Comparison of ENCODE assay signal across 24 cellular contexts in genomic region chr4:42453612-42454011, GRCh38. TPM values are rescaled to one million over a fixed set of nuclear protein-coding genes. Genes with fewer than 3 reads are reported as not detected.
DNase-seq lines count a peak whose midpoint lies in the region; ATAC-seq, FAIRE-seq and TF ChIP-seq lines count a peak whose summit lies in the region.
"Had no signal": no experiment of that assay in that cellular context is flagged by ENCODE, and none has a peak within 500 bp of the region (broad histone marks: within the 10 kb centered on the region; RNA-seq: fewer than 3 reads in every experiment).

No MANE protein-coding gene starts in this region.

- no peak for FAIRE-seq in small intestine (lab: Jason Lieb, UNC)

- no peaks in the 10 kb centered on the region for H3K79me2 ChIP-seq in GM23338 (replicated peaks; ENCODE audit: insufficient read depth)

- H3K27me3 ChIP-seq in GM23338 (ENCODE audit: insufficient read depth) (no peaks in the 10 kb centered on the region), small intestine (ENCODE audit: control insufficient read depth in 2 of 2, insufficient read depth in 2 of 2, low read length in 2 of 2) (no peaks in the 10 kb centered on the region)
- H3K27me3 ChIP-seq: BE2C, cardiac muscle cell, sigmoid colon had no signal

- H4K20me1 ChIP-seq in GM23338 (replicated peaks; ENCODE audit: insufficient read depth): no peaks in the 10 kb centered on the region

- H3K4me1 ChIP-seq in GM23338 (ENCODE audit: insufficient read depth): peaks cover 35% of the 10 kb centered on the region
- H3K4me1 ChIP-seq in small intestine (ENCODE audit: control insufficient read depth in 2 of 2, insufficient read depth in 1 of 2, low read depth in 1 of 2, low read length in 1 of 2): peaks cover 0 to 2% of the 10 kb centered on the region in 2 donors
- H3K4me1 ChIP-seq: BE2C, sigmoid colon had no signal

- ATAC-seq in GM19324 (IDR thresholded peaks at IDR 0.05; ENCODE audit: low FRiP score, unreplicated experiment) (peak; percentile 68), GM23338 (no peak), HG03342 (IDR thresholded peaks at IDR 0.05; ENCODE audit: unreplicated experiment) (peak; percentile 52), left ventricle myocardium superior (no peak), GM19467 (IDR thresholded peaks at IDR 0.05; ENCODE audit: unreplicated experiment) (no peak)

- DNase-seq in GM23338 (ENCODE audit: low spot score): no peak
- DNase-seq in left ventricle myocardium superior: no peak
- DNase-seq in NCI-H526 (lab: John Stamatoyannopoulos, UW): no peak
- no peak for DNase-seq in small intestine
- DNase-seq: activated CD4-positive, alpha-beta memory T cell treated with anti-CD3 and anti-CD28 coated beads for 36 hours; activated T-cell treated with anti-CD3 and anti-CD28 coated beads, Interleukin-2, amount 50 U/mL, for 48 hours; BE2C; effector CD8-positive, alpha-beta T cell; H7; hippocampal formation; IMR-90; mucosa of descending colon; NCI-H2029; NCI-H82; nucleus accumbens; sigmoid colon; stimulated activated CD4-positive, alpha-beta T cell treated with anti-CD3 and anti-CD28 coated beads, Interleukin-2, amount 100 ng/mL, for 48 hours; SW 1271 had no signal

- H3K36me3 Mint-ChIP-seq in GM23338 (ENCODE audit: low read depth): peaks cover 4% of the 10 kb centered on the region; the same call in 2 of the 3 replicates

- intact Hi-C loops in left ventricle myocardium superior (cut with micrococcal nuclease): no loop called here

- no peaks in the 10 kb centered on the region for H3K9me3 ChIP-seq in small intestine (ENCODE audit: control insufficient read depth, low read depth)
- H3K9me3 ChIP-seq: BE2C, mucosa of descending colon, sigmoid colon had no signal

- 0 out of 2 replicates have a peak overlapping the region, but pooled peaks have one; percentile 29 for H3K4me2 ChIP-seq in GM23338

- 84 to 97% (median 89%) methylated on average over 1 of the region's 1 CpG for WGBS in small intestine, 3 donors

- no peaks in the 10 kb centered on the region for H3K27me3 Mint-ChIP-seq in GM23338 (ENCODE audit: insufficient read depth, low read depth, poor library complexity)
- H3K27me3 Mint-ChIP-seq: activated CD4-positive, alpha-beta memory T cell treated with anti-CD3 and anti-CD28 coated beads for 36 hours had no signal

- no peaks in the 10 kb centered on the region for H3K9me2 ChIP-seq in GM23338 (ENCODE audit: insufficient read depth)

- no peak overlapping the region for H3K4me3 Mint-ChIP-seq in GM23338
- H3K4me3 Mint-ChIP-seq: activated CD4-positive, alpha-beta memory T cell treated with anti-CD3 and anti-CD28 coated beads for 36 hours had no signal

- no peaks in the 10 kb centered on the region for H3F3A ChIP-seq in GM23338 (replicated peaks; ENCODE audit: low read depth)

- H3K36me3 ChIP-seq in GM23338 (ENCODE audit: insufficient read depth) (no peaks in the 10 kb centered on the region), small intestine (ENCODE audit: control insufficient read depth in 2 of 2, insufficient read depth in 2 of 2, low read length in 2 of 2) (peaks cover 0 to 2% of the 10 kb centered on the region in 2 donors)
- H3K36me3 ChIP-seq: cardiac muscle cell had no signal

- H3K9me3 Mint-ChIP-seq in GM23338: no peaks in the 10 kb centered on the region
- H3K9me3 Mint-ChIP-seq: activated CD4-positive, alpha-beta memory T cell treated with anti-CD3 and anti-CD28 coated beads for 36 hours had no signal

- peaks cover 45% of the 10 kb centered on the region for H3K4me1 Mint-ChIP-seq in GM23338

- no peak overlapping the region for H3K27ac Mint-ChIP-seq in GM23338
- H3K27ac Mint-ChIP-seq: activated CD4-positive, alpha-beta memory T cell treated with anti-CD3 and anti-CD28 coated beads for 36 hours had no signal

- H2AFZ ChIP-seq in GM23338: no peak overlapping the region

- no peak overlapping the region for H3K27ac ChIP-seq in GM23338 (ENCODE audit: low read depth)
- H3K27ac ChIP-seq in small intestine (ENCODE audit: low read depth in 1 of 2, low read length in 1 of 2): no peak overlapping the region
- H3K27ac ChIP-seq: cardiac muscle cell, sigmoid colon had no signal

- no peak overlapping the region for H3K4me3 ChIP-seq in GM23338
- no peak overlapping the region for H3K4me3 ChIP-seq in small intestine (ENCODE audit: low read depth in 1 of 2, low read length in 2 of 2)
- H3K4me3 ChIP-seq: cardiac muscle cell, mucosa of descending colon, sigmoid colon had no signal

- no peak for TF ChIP-seq CTCF in GM23338 (conservative IDR thresholded peaks at IDR 0.05; ENCODE audit: low read depth in 2 of 2)

TF ChIP-seq in GM23338, 12 proteins besides CTCF, POLR2A, EP300 and RAD21 (continues in another document):
- TF ChIP-seq, protein P1, sequence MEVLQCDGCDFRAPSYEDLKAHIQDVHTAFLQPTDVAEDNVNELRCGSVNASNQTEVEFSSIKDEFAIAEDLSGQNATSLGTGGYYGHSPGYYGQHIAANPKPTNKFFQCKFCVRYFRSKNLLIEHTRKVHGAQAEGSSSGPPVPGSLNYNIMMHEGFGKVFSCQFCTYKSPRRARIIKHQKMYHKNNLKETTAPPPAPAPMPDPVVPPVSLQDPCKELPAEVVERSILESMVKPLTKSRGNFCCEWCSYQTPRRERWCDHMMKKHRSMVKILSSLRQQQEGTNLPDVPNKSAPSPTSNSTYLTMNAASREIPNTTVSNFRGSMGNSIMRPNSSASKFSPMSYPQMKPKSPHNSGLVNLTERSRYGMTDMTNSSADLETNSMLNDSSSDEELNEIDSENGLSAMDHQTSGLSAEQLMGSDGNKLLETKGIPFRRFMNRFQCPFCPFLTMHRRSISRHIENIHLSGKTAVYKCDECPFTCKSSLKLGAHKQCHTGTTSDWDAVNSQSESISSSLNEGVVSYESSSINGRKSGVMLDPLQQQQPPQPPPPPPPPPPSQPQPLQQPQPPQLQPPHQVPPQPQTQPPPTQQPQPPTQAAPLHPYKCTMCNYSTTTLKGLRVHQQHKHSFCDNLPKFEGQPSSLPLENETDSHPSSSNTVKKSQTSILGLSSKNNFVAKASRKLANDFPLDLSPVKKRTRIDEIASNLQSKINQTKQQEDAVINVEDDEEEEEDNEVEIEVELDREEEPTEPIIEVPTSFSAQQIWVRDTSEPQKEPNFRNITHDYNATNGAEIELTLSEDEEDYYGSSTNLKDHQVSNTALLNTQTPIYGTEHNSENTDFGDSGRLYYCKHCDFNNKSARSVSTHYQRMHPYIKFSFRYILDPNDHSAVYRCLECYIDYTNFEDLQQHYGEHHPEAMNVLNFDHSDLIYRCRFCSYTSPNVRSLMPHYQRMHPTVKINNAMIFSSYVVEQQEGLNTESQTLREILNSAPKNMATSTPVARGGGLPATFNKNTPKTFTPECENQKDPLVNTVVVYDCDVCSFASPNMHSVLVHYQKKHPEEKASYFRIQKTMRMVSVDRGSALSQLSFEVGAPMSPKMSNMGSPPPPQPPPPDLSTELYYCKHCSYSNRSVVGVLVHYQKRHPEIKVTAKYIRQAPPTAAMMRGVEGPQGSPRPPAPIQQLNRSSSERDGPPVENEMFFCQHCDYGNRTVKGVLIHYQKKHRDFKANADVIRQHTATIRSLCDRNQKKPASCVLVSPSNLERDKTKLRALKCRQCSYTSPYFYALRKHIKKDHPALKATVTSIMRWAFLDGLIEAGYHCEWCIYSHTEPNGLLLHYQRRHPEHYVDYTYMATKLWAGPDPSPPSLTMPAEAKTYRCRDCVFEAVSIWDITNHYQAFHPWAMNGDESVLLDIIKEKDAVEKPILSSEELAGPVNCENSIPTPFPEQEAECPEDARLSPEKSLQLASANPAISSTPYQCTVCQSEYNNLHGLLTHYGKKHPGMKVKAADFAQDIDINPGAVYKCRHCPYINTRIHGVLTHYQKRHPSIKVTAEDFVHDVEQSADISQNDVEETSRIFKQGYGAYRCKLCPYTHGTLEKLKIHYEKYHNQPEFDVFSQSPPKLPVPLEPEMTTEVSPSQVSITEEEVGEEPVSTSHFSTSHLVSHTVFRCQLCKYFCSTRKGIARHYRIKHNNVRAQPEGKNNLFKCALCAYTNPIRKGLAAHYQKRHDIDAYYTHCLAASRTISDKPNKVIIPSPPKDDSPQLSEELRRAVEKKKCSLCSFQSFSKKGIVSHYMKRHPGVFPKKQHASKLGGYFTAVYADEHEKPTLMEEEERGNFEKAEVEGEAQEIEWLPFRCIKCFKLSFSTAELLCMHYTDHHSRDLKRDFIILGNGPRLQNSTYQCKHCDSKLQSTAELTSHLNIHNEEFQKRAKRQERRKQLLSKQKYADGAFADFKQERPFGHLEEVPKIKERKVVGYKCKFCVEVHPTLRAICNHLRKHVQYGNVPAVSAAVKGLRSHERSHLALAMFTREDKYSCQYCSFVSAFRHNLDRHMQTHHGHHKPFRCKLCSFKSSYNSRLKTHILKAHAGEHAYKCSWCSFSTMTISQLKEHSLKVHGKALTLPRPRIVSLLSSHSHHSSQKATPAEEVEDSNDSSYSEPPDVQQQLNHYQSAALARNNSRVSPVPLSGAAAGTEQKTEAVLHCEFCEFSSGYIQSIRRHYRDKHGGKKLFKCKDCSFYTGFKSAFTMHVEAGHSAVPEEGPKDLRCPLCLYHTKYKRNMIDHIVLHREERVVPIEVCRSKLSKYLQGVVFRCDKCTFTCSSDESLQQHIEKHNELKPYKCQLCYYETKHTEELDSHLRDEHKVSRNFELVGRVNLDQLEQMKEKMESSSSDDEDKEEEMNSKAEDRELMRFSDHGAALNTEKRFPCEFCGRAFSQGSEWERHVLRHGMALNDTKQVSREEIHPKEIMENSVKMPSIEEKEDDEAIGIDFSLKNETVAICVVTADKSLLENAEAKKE (CRISPR knock-in tag; IDR thresholded peaks at IDR 0.05): no peak
- TF ChIP-seq, protein P2, sequence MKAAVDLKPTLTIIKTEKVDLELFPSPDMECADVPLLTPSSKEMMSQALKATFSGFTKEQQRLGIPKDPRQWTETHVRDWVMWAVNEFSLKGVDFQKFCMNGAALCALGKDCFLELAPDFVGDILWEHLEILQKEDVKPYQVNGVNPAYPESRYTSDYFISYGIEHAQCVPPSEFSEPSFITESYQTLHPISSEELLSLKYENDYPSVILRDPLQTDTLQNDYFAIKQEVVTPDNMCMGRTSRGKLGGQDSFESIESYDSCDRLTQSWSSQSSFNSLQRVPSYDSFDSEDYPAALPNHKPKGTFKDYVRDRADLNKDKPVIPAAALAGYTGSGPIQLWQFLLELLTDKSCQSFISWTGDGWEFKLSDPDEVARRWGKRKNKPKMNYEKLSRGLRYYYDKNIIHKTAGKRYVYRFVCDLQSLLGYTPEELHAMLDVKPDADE (IDR thresholded peaks at IDR 0.05): no peak
- TF ChIP-seq EZH2phosphoT487 (IDR thresholded peaks at IDR 0.05; ENCODE audit: unreplicated experiment): no peak
- TF ChIP-seq STAT1 (IDR thresholded peaks at IDR 0.05; ENCODE audit: unreplicated experiment): no peak
- TF ChIP-seq NANOG (IDR thresholded peaks at IDR 0.05; ENCODE audit: borderline replicate concordance): no peak
- TF ChIP-seq ZNF331 (CRISPR knock-in tag; IDR thresholded peaks at IDR 0.05; ENCODE audit: low read depth): no peak
- TF ChIP-seq CREB1 (CRISPR knock-in tag; IDR thresholded peaks at IDR 0.05; ENCODE audit: low read depth): no peak
- no peak for TF ChIP-seq ZNF114 (CRISPR knock-in tag; IDR thresholded peaks at IDR 0.05)
- TF ChIP-seq JUNB (IDR thresholded peaks at IDR 0.05; ENCODE audit: unreplicated experiment): no peak

RNA-seq across cellular contexts. Expression of gene SHISA3, which starts 56.3 kb away (rescaled TPM):
- total RNA-seq in GM23338 (2014; rRNA removed; shearing (Covaris generic)): 4.4 and 6.6 TPM in 2 replicates
- polyA plus RNA-seq in GM23338 (2016; fragmentation: Nextera tagmentation; extraction: Ambion mirVana): 3.5 and 5.0 TPM in 2 replicates
- total RNA-seq in left ventricle myocardium superior: 5.4 TPM
- polyA plus RNA-seq in small intestine: 10 to 100 TPM in 1 of 3 donors, under 1 TPM in 2; 0.45 to 12.8 (median 0.54) TPM
- total RNA-seq: RPMI7951, temporal lobe had no signal

Comparison
In these comparisons a context has a peak if more than half of its experiments do, and no peak if none do; other contexts are left out.
1. ATAC-seq: peak in GM19324 (single experiment) and HG03342 (single experiment); none in GM23338 (single experiment), left ventricle myocardium superior (single experiment) and GM19467 (single experiment).